In the genomic region with DNA sequence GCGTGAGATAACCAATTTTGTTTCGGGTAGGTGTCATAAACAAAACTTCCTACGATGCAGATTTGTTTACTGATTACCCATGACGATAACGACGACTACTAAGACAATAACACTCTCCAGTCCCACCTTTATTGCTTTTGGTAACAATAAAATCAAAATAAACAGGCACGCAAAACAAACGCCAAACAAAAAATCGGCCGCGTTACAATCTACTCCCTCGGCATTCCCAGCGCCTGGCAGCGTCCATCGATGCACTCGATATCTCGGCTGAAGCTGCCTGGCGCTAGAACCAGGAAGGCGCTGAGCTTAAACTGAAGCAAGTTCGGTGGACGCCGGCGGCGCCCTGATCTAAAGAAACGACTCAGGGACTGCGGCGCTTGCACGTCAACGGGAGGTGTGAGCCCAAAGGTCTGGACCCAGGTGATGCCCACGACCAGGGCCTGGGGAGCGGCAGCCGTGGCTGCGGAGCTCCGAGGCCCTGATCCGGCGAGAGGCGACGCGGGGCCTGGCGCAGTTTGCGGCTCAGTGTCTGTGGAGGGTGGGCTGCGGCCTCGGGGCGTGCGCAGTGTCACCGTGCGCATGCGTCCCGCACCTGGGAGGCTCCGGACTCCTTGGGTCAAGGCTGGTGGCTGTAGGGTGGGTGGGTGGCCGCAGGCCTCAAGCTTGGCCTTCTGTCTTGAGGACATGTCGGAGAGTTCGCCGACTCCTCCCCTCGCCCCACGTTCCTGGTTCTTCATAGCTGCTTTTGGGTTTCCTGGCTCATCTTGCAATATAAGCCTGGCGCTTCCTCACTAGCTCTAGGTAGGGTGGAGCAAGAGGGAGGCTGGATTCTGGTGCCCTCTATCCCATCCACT, we compare ENCODE assay signal across 1 cellular context.
TF ChIP-seq lines count a peak whose summit lies in the region.

A gene with protein sequence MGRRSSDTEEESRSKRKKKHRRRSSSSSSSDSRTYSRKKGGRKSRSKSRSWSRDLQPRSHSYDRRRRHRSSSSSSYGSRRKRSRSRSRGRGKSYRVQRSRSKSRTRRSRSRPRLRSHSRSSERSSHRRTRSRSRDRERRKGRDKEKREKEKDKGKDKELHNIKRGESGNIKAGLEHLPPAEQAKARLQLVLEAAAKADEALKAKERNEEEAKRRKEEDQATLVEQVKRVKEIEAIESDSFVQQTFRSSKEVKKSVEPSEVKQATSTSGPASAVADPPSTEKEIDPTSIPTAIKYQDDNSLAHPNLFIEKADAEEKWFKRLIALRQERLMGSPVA (plus strand): TSS at position 286 of the 854 bp plus-strand sequence. CDS start 12,016 bp downstream, outside the sequence.

TF ChIP-seq in HepG2, 621 proteins besides CTCF, POLR2A, EP300 and RAD21 (continued from another document and continues in another):
- no peak for TF ChIP-seq ZNF382 (CRISPR knock-in tag; IDR thresholded peaks at IDR 0.05; ENCODE audit: borderline replicate concordance)
- TF ChIP-seq ZNF367 (CRISPR knock-in tag; IDR thresholded peaks at IDR 0.05; ENCODE audit: borderline replicate concordance), result no peak
- TF ChIP-seq ZNF264 (CRISPR knock-in tag; IDR thresholded peaks at IDR 0.05), result peak; percentile 75
- peak; percentile 85 for TF ChIP-seq ISL2 (CRISPR knock-in tag; IDR thresholded peaks at IDR 0.05)
- TF ChIP-seq, protein P1, sequence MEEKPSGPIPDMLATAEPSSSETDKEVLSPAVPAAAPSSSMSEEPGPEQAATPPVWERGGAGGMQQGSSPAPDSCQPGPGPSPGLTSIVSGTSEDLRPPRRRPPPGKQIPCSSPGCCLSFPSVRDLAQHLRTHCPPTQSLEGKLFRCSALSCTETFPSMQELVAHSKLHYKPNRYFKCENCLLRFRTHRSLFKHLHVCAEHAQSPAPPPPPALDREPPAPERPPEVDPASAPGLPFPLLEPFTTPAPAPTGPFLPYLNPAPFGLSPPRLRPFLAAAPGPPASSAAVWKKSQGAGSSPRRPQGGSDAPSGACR (CRISPR knock-in tag; IDR thresholded peaks at IDR 0.05), result no peak; the same call in 1 of the 2 replicates
- TF ChIP-seq ZNF292 (CRISPR knock-in tag; IDR thresholded peaks at IDR 0.05; ENCODE audit: borderline replicate concordance, low read depth), result peak; percentile 43; the same call in 1 of the 2 replicates
- peak; percentile 73 to 94; a peak in 2 of 4 replicates for TF ChIP-seq KLF16 (CRISPR knock-in tag; IDR thresholded peaks at IDR 0.05)
- TF ChIP-seq, protein P2, sequence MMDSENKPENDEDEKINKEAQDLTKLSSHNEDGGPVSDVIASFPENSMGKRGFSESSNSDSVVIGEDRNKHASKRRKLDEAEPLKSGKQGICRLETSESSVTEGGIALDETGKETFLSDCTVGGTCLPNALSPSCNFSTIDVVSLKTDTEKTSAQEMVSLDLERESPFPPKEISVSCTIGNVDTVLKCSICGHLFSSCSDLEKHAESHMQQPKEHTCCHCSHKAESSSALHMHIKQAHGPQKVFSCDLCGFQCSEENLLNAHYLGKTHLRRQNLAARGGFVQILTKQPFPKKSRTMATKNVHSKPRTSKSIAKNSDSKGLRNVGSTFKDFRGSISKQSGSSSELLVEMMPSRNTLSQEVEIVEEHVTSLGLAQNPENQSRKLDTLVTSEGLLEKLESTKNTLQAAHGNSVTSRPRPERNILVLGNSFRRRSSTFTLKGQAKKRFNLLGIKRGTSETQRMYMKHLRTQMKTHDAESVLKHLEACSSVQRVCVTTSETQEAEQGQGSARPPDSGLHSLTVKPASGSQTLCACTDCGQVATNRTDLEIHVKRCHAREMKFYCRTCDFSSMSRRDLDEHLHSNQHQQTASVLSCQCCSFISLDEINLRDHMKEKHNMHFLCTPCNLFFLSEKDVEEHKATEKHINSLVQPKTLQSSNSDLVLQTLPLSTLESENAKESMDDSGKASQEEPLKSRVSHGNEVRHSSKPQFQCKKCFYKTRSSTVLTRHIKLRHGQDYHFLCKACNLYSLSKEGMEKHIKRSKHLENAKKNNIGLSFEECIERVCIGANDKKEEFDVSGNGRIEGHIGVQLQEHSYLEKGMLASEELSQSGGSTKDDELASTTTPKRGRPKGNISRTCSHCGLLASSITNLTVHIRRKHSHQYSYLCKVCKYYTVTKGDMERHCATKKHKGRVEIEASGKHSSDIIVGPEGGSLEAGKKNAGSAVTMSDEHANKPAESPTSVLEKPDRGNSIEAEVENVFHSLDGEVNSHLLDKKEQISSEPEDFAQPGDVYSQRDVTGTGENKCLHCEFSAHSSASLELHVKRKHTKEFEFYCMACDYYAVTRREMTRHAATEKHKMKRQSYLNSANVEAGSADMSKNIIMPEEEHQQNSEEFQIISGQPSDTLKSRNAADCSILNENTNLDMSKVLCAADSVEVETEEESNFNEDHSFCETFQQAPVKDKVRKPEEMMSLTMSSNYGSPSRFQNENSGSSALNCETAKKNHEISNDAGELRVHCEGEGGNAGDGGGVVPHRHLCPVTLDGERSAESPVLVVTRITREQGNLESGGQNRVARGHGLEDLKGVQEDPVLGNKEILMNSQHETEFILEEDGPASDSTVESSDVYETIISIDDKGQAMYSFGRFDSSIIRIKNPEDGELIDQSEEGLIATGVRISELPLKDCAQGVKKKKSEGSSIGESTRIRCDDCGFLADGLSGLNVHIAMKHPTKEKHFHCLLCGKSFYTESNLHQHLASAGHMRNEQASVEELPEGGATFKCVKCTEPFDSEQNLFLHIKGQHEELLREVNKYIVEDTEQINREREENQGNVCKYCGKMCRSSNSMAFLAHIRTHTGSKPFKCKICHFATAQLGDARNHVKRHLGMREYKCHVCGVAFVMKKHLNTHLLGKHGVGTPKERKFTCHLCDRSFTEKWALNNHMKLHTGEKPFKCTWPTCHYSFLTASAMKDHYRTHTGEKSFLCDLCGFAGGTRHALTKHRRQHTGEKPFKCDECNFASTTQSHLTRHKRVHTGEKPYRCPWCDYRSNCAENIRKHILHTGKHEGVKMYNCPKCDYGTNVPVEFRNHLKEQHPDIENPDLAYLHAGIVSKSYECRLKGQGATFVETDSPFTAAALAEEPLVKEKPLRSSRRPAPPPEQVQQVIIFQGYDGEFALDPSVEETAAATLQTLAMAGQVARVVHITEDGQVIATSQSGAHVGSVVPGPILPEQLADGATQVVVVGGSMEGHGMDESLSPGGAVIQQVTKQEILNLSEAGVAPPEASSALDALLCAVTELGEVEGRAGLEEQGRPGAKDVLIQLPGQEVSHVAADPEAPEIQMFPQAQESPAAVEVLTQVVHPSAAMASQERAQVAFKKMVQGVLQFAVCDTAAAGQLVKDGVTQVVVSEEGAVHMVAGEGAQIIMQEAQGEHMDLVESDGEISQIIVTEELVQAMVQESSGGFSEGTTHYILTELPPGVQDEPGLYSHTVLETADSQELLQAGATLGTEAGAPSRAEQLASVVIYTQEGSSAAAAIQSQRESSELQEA (CRISPR knock-in tag; IDR thresholded peaks at IDR 0.05; ENCODE audit: not compliant biosample characterization), result peak; percentile 95
- 0 out of 2 replicates have a peak, but pooled peaks have one; percentile 90 for TF ChIP-seq ZFP36L2 (CRISPR knock-in tag; IDR thresholded peaks at IDR 0.05)
- no peak for TF ChIP-seq ZBTB8A (CRISPR knock-in tag; IDR thresholded peaks at IDR 0.05; ENCODE audit: borderline replicate concordance, low read depth)
- peak; percentile 83 for TF ChIP-seq PHF21A (CRISPR knock-in tag; IDR thresholded peaks at IDR 0.05)
- TF ChIP-seq REPIN1 (CRISPR knock-in tag; IDR thresholded peaks at IDR 0.05; ENCODE audit: borderline replicate concordance, low read depth), result peak; percentile 93; the same call in 1 of the 2 replicates
- no peak for TF ChIP-seq ZFP36 (IDR thresholded peaks at IDR 0.05; ENCODE audit: borderline replicate concordance, low read depth, low read length, partially characterized antibody)
- TF ChIP-seq ZMYM3 (CRISPR knock-in tag; IDR thresholded peaks at IDR 0.05), result peak; percentile 69
- TF ChIP-seq, protein P3, sequence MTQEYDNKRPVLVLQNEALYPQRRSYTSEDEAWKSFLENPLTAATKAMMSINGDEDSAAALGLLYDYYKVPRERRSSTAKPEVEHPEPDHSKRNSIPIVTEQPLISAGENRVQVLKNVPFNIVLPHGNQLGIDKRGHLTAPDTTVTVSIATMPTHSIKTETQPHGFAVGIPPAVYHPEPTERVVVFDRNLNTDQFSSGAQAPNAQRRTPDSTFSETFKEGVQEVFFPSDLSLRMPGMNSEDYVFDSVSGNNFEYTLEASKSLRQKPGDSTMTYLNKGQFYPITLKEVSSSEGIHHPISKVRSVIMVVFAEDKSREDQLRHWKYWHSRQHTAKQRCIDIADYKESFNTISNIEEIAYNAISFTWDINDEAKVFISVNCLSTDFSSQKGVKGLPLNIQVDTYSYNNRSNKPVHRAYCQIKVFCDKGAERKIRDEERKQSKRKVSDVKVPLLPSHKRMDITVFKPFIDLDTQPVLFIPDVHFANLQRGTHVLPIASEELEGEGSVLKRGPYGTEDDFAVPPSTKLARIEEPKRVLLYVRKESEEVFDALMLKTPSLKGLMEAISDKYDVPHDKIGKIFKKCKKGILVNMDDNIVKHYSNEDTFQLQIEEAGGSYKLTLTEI (CRISPR knock-in tag; conservative IDR thresholded peaks at IDR 0.05), result no peak
- peak; percentile 99 for TF ChIP-seq ELF1 (CRISPR knock-in tag; IDR thresholded peaks at IDR 0.05)
- peak; percentile 62; the same call in 1 of the 2 replicates for TF ChIP-seq ZNF550 (CRISPR knock-in tag; IDR thresholded peaks at IDR 0.05; ENCODE audit: borderline replicate concordance)
- TF ChIP-seq ZNF329 (CRISPR knock-in tag; IDR thresholded peaks at IDR 0.05; ENCODE audit: low read depth), result 0 out of 2 replicates have a peak, but pooled peaks have one; percentile 55
- TF ChIP-seq, protein P4, sequence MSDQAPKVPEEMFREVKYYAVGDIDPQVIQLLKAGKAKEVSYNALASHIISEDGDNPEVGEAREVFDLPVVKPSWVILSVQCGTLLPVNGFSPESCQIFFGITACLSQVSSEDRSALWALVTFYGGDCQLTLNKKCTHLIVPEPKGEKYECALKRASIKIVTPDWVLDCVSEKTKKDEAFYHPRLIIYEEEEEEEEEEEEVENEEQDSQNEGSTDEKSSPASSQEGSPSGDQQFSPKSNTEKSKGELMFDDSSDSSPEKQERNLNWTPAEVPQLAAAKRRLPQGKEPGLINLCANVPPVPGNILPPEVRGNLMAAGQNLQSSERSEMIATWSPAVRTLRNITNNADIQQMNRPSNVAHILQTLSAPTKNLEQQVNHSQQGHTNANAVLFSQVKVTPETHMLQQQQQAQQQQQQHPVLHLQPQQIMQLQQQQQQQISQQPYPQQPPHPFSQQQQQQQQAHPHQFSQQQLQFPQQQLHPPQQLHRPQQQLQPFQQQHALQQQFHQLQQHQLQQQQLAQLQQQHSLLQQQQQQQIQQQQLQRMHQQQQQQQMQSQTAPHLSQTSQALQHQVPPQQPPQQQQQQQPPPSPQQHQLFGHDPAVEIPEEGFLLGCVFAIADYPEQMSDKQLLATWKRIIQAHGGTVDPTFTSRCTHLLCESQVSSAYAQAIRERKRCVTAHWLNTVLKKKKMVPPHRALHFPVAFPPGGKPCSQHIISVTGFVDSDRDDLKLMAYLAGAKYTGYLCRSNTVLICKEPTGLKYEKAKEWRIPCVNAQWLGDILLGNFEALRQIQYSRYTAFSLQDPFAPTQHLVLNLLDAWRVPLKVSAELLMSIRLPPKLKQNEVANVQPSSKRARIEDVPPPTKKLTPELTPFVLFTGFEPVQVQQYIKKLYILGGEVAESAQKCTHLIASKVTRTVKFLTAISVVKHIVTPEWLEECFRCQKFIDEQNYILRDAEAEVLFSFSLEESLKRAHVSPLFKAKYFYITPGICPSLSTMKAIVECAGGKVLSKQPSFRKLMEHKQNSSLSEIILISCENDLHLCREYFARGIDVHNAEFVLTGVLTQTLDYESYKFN (CRISPR knock-in tag; conservative IDR thresholded peaks at IDR 0.05), result peak; percentile 30; the same call in 1 of the 2 replicates
- TF ChIP-seq NCOA2 (CRISPR knock-in tag; IDR thresholded peaks at IDR 0.05), result peak; percentile 13
- TF ChIP-seq BRCA1 (CRISPR knock-in tag; IDR thresholded peaks at IDR 0.05), result peak; percentile 86; the same call in 1 of the 2 replicates
- peak; percentile 90; the same call in 1 of the 2 replicates for TF ChIP-seq SNAI1 (CRISPR knock-in tag; IDR thresholded peaks at IDR 0.05; ENCODE audit: borderline replicate concordance)
- peak; percentile 82 for TF ChIP-seq KDM5A (IDR thresholded peaks at IDR 0.05; ENCODE audit: borderline replicate concordance, low read length)
- peak; percentile 59; the same call in 1 of the 2 replicates for TF ChIP-seq ZNF792 (CRISPR knock-in tag; IDR thresholded peaks at IDR 0.05)
- TF ChIP-seq, protein P5, sequence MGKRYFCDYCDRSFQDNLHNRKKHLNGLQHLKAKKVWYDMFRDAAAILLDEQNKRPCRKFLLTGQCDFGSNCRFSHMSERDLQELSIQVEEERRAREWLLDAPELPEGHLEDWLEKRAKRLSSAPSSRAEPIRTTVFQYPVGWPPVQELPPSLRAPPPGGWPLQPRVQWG (CRISPR knock-in tag; IDR thresholded peaks at IDR 0.05; ENCODE audit: borderline replicate concordance, low read depth), result no peak
- TF ChIP-seq SP4 (CRISPR knock-in tag; IDR thresholded peaks at IDR 0.05), result no peak
- TF ChIP-seq, protein P6, sequence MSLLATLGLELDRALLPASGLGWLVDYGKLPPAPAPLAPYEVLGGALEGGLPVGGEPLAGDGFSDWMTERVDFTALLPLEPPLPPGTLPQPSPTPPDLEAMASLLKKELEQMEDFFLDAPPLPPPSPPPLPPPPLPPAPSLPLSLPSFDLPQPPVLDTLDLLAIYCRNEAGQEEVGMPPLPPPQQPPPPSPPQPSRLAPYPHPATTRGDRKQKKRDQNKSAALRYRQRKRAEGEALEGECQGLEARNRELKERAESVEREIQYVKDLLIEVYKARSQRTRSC (CRISPR knock-in tag; IDR thresholded peaks at IDR 0.05; ENCODE audit: low read depth), result no peak
- TF ChIP-seq KAT7 (CRISPR knock-in tag; IDR thresholded peaks at IDR 0.05; ENCODE audit: borderline replicate concordance), result no peak; the same call in 1 of the 2 replicates
- TF ChIP-seq HDAC6 (IDR thresholded peaks at IDR 0.05; ENCODE audit: low read depth, low read length), result no peak
- TF ChIP-seq ARID2 (CRISPR knock-in tag; IDR thresholded peaks at IDR 0.05; ENCODE audit: borderline replicate concordance), result no peak
- TF ChIP-seq, protein P7, sequence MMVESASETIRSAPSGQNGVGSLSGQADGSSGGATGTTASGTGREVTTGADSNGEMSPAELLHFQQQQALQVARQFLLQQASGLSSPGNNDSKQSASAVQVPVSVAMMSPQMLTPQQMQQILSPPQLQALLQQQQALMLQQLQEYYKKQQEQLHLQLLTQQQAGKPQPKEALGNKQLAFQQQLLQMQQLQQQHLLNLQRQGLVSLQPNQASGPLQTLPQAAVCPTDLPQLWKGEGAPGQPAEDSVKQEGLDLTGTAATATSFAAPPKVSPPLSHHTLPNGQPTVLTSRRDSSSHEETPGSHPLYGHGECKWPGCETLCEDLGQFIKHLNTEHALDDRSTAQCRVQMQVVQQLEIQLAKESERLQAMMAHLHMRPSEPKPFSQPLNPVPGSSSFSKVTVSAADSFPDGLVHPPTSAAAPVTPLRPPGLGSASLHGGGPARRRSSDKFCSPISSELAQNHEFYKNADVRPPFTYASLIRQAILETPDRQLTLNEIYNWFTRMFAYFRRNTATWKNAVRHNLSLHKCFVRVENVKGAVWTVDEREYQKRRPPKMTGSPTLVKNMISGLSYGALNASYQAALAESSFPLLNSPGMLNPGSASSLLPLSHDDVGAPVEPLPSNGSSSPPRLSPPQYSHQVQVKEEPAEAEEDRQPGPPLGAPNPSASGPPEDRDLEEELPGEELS (CRISPR knock-in tag; IDR thresholded peaks at IDR 0.05), result peak; percentile 68
- TF ChIP-seq, protein P8, sequence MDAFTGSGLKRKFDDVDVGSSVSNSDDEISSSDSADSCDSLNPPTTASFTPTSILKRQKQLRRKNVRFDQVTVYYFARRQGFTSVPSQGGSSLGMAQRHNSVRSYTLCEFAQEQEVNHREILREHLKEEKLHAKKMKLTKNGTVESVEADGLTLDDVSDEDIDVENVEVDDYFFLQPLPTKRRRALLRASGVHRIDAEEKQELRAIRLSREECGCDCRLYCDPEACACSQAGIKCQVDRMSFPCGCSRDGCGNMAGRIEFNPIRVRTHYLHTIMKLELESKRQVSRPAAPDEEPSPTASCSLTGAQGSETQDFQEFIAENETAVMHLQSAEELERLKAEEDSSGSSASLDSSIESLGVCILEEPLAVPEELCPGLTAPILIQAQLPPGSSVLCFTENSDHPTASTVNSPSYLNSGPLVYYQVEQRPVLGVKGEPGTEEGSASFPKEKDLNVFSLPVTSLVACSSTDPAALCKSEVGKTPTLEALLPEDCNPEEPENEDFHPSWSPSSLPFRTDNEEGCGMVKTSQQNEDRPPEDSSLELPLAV (CRISPR knock-in tag; conservative IDR thresholded peaks at IDR 0.05; ENCODE audit: low read depth), result no peak
